1 cellular context compared by ENCODE assay signal in the genomic region with DNA sequence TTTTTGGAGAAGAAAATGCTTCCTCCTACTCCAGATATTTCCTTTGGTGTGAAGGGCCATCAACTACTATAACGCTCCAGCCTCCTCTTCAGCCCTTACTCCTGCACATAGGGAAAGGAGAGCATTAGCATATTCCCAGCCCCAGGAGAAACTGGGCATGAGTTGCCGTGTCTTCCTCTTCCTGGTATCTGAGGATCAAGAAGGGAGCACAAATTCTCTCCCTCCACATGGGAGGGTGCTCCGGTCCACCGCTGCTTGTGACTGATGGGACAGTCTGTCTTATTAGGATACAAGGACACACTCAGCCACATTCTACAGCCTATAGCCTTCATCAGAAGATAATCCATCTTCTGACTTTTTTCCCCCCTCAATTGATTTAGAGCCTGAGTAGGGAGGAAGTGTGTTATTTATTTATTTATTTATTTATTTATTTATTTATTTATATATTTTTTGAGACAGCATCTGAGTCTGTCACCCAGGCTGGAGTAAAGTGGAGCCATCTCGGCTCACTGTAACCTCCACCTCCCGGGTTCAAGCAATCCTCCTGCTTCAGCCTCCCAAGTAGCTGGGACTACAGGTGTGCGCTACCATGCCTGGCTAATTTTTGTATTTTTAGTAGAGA.
TF ChIP-seq lines count a peak whose summit lies in the region.

No MANE protein-coding gene starts in this region.

TF ChIP-seq in GM23338, 12 proteins besides CTCF, POLR2A, EP300 and RAD21 (continued from another document):
- TF ChIP-seq, protein P1, sequence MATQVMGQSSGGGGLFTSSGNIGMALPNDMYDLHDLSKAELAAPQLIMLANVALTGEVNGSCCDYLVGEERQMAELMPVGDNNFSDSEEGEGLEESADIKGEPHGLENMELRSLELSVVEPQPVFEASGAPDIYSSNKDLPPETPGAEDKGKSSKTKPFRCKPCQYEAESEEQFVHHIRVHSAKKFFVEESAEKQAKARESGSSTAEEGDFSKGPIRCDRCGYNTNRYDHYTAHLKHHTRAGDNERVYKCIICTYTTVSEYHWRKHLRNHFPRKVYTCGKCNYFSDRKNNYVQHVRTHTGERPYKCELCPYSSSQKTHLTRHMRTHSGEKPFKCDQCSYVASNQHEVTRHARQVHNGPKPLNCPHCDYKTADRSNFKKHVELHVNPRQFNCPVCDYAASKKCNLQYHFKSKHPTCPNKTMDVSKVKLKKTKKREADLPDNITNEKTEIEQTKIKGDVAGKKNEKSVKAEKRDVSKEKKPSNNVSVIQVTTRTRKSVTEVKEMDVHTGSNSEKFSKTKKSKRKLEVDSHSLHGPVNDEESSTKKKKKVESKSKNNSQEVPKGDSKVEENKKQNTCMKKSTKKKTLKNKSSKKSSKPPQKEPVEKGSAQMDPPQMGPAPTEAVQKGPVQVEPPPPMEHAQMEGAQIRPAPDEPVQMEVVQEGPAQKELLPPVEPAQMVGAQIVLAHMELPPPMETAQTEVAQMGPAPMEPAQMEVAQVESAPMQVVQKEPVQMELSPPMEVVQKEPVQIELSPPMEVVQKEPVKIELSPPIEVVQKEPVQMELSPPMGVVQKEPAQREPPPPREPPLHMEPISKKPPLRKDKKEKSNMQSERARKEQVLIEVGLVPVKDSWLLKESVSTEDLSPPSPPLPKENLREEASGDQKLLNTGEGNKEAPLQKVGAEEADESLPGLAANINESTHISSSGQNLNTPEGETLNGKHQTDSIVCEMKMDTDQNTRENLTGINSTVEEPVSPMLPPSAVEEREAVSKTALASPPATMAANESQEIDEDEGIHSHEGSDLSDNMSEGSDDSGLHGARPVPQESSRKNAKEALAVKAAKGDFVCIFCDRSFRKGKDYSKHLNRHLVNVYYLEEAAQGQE (IDR thresholded peaks at IDR 0.05; ENCODE audit: unreplicated experiment) = no peak
- TF ChIP-seq NANOG (IDR thresholded peaks at IDR 0.05; ENCODE audit: borderline replicate concordance) = no peak
- TF ChIP-seq, protein P2, sequence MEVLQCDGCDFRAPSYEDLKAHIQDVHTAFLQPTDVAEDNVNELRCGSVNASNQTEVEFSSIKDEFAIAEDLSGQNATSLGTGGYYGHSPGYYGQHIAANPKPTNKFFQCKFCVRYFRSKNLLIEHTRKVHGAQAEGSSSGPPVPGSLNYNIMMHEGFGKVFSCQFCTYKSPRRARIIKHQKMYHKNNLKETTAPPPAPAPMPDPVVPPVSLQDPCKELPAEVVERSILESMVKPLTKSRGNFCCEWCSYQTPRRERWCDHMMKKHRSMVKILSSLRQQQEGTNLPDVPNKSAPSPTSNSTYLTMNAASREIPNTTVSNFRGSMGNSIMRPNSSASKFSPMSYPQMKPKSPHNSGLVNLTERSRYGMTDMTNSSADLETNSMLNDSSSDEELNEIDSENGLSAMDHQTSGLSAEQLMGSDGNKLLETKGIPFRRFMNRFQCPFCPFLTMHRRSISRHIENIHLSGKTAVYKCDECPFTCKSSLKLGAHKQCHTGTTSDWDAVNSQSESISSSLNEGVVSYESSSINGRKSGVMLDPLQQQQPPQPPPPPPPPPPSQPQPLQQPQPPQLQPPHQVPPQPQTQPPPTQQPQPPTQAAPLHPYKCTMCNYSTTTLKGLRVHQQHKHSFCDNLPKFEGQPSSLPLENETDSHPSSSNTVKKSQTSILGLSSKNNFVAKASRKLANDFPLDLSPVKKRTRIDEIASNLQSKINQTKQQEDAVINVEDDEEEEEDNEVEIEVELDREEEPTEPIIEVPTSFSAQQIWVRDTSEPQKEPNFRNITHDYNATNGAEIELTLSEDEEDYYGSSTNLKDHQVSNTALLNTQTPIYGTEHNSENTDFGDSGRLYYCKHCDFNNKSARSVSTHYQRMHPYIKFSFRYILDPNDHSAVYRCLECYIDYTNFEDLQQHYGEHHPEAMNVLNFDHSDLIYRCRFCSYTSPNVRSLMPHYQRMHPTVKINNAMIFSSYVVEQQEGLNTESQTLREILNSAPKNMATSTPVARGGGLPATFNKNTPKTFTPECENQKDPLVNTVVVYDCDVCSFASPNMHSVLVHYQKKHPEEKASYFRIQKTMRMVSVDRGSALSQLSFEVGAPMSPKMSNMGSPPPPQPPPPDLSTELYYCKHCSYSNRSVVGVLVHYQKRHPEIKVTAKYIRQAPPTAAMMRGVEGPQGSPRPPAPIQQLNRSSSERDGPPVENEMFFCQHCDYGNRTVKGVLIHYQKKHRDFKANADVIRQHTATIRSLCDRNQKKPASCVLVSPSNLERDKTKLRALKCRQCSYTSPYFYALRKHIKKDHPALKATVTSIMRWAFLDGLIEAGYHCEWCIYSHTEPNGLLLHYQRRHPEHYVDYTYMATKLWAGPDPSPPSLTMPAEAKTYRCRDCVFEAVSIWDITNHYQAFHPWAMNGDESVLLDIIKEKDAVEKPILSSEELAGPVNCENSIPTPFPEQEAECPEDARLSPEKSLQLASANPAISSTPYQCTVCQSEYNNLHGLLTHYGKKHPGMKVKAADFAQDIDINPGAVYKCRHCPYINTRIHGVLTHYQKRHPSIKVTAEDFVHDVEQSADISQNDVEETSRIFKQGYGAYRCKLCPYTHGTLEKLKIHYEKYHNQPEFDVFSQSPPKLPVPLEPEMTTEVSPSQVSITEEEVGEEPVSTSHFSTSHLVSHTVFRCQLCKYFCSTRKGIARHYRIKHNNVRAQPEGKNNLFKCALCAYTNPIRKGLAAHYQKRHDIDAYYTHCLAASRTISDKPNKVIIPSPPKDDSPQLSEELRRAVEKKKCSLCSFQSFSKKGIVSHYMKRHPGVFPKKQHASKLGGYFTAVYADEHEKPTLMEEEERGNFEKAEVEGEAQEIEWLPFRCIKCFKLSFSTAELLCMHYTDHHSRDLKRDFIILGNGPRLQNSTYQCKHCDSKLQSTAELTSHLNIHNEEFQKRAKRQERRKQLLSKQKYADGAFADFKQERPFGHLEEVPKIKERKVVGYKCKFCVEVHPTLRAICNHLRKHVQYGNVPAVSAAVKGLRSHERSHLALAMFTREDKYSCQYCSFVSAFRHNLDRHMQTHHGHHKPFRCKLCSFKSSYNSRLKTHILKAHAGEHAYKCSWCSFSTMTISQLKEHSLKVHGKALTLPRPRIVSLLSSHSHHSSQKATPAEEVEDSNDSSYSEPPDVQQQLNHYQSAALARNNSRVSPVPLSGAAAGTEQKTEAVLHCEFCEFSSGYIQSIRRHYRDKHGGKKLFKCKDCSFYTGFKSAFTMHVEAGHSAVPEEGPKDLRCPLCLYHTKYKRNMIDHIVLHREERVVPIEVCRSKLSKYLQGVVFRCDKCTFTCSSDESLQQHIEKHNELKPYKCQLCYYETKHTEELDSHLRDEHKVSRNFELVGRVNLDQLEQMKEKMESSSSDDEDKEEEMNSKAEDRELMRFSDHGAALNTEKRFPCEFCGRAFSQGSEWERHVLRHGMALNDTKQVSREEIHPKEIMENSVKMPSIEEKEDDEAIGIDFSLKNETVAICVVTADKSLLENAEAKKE (CRISPR knock-in tag; IDR thresholded peaks at IDR 0.05) = no peak
- no peak for TF ChIP-seq POLR2AphosphoS5 (IDR thresholded peaks at IDR 0.05; ENCODE audit: low read depth)
- TF ChIP-seq ZNF114 (CRISPR knock-in tag; IDR thresholded peaks at IDR 0.05) = no peak
- no peak for TF ChIP-seq JUNB (IDR thresholded peaks at IDR 0.05; ENCODE audit: unreplicated experiment)
